In genomic region chr7:40990841-40991240, GRCh38 we compare ENCODE assay signal across 24 cellular contexts.
DNase-seq lines count a peak whose midpoint lies in the region; ATAC-seq and TF ChIP-seq lines count a peak whose summit lies in the region.
"Had no signal": no experiment of that assay in that cellular context is flagged by ENCODE, and none has a peak within 500 bp of the region (broad histone marks: within the 10 kb centered on the region; RNA-seq: fewer than 3 reads in every experiment).

No MANE protein-coding gene starts in this region.

- no peaks in the 10 kb centered on the region for H3K27me3 Mint-ChIP-seq in activated CD4-positive, alpha-beta T cell treated with anti-CD3 and anti-CD28 coated beads for 36 hours
- H3K27me3 Mint-ChIP-seq: CD4-positive, alpha-beta T cell had no signal

- H3K4me3 ChIP-seq in ACC112 (ENCODE audit: low read depth, low read length) = no peak overlapping the region
- H3K4me3 ChIP-seq in ascending aorta = no peak overlapping the region
- no peak overlapping the region for H3K4me3 ChIP-seq in osteoblast (ENCODE audit: insufficient read depth, low read length)
- H3K4me3 ChIP-seq: BLaER1 treated with 17β-estradiol and CSF1 and Interleukin-3, amounts not matched to agents 10 nM and 100 nM; K562; MG63 had no signal

- no peaks in the 10 kb centered on the region for H4K20me1 ChIP-seq in osteoblast (ENCODE audit: insufficient read depth, low read length)
- H4K20me1 ChIP-seq: BLaER1 treated with 17β-estradiol and CSF1 and Interleukin-3, amounts not matched to agents 10 nM and 100 nM had no signal

- H3K27ac Mint-ChIP-seq in activated CD4-positive, alpha-beta T cell treated with anti-CD3 and anti-CD28 coated beads for 36 hours = no peak overlapping the region
- H3K27ac Mint-ChIP-seq: CD4-positive, alpha-beta T cell had no signal

- peak overlapping the region; percentile 21 for H3K4me2 ChIP-seq in osteoblast (ENCODE audit: insufficient read depth, low read length)
- H3K4me2 ChIP-seq: BLaER1 treated with 17β-estradiol and CSF1 and Interleukin-3, amounts not matched to agents 10 nM and 100 nM had no signal

- no peaks in the 10 kb centered on the region for H3K36me3 ChIP-seq in ACC112 (ENCODE audit: insufficient read depth, low read length)
- H3K36me3 ChIP-seq in ascending aorta = no peaks in the 10 kb centered on the region
- H3K36me3 ChIP-seq in osteoblast (ENCODE audit: insufficient read depth, low read length) = no peaks in the 10 kb centered on the region
- H3K36me3 ChIP-seq: BLaER1 treated with 17β-estradiol and CSF1 and Interleukin-3, amounts not matched to agents 10 nM and 100 nM; MG63 had no signal

- intact Hi-C loops in ascending aorta (cut with DNase I) = no loop called here
- intact Hi-C loops in activated CD4-positive, alpha-beta T cell treated with anti-CD3 and anti-CD28 coated beads for 36 hours (cut with DNase I, micrococcal nuclease) = no loop called here

- ATAC-seq in activated CD4-positive, alpha-beta T cell treated with anti-CD3 and anti-CD28 coated beads for 36 hours = no peak
- ATAC-seq in HG03108 (IDR thresholded peaks at IDR 0.05; ENCODE audit: unreplicated experiment) = no peak
- ATAC-seq: K562 had no signal

- no peak overlapping the region for H3K4me3 Mint-ChIP-seq in activated CD4-positive, alpha-beta T cell treated with anti-CD3 and anti-CD28 coated beads for 36 hours
- H3K4me3 Mint-ChIP-seq: CD4-positive, alpha-beta T cell had no signal

- no peak overlapping the region for H2AFZ ChIP-seq in ACC112 (ENCODE audit: low read length, unreplicated experiment)
- peak overlapping the region; percentile 26 for H2AFZ ChIP-seq in osteoblast (ENCODE audit: low read length)

- no peaks in the 10 kb centered on the region for H3K9me3 Mint-ChIP-seq in activated CD4-positive, alpha-beta T cell treated with anti-CD3 and anti-CD28 coated beads for 36 hours (ENCODE audit: low read depth)

- H3K36me3 Mint-ChIP-seq in activated CD4-positive, alpha-beta T cell treated with anti-CD3 and anti-CD28 coated beads for 36 hours (ENCODE audit: low read depth) = no peaks in the 10 kb centered on the region

- POLR2A ChIA-PET in activated CD4-positive, alpha-beta T cell treated with anti-CD3 and anti-CD28 coated beads for 36 hours (lab: Charles Lee) = no interaction called here
- POLR2A ChIA-PET in GM10248 (lab: Yijun Ruan, JAX) = no interaction called here

- H3K4me1 Mint-ChIP-seq in activated CD4-positive, alpha-beta T cell treated with anti-CD3 and anti-CD28 coated beads for 36 hours = no peaks in the 10 kb centered on the region

- H3K79me2 ChIP-seq in ACC112 (ENCODE audit: control insufficient read depth, insufficient read depth, low read length, unreplicated experiment) (no peaks in the 10 kb centered on the region), osteoblast (ENCODE audit: insufficient read depth, low read length) (no peaks in the 10 kb centered on the region)

- CTCF ChIA-PET in activated CD4-positive, alpha-beta T cell treated with anti-CD3 and anti-CD28 coated beads for 36 hours (lab: Charles Lee) = no interaction called here
- CTCF ChIA-PET in GM10248 (lab: Yijun Ruan, JAX) = interaction anchor here (0.8 to 1.9 kb wide), 3 partner anchors 12 to 41 kb away, joined by 3 to 7 read pairs (median 3); no protein-coding TSS in a partner anchor

- H3K9me3 ChIP-seq in ascending aorta (no peaks in the 10 kb centered on the region), osteoblast (ENCODE audit: low read depth, low read length) (no peaks in the 10 kb centered on the region)
- H3K9me3 ChIP-seq: BLaER1 treated with 17β-estradiol and CSF1 and Interleukin-3, amounts not matched to agents 10 nM and 100 nM; MG63 had no signal

- H3K27me3 ChIP-seq in ACC112 (ENCODE audit: insufficient read depth, low read length) (no peaks in the 10 kb centered on the region), ascending aorta (no peaks in the 10 kb centered on the region), osteoblast (ENCODE audit: insufficient read depth, low read length) (no peaks in the 10 kb centered on the region)
- H3K27me3 ChIP-seq: BLaER1 treated with 17β-estradiol and CSF1 and Interleukin-3, amounts not matched to agents 10 nM and 100 nM; MG63 had no signal

- H3K27ac ChIP-seq in ACC112 (ENCODE audit: low read depth, low read length) (peak overlapping the region; percentile 29; the same call in 1 of the 2 replicates), ascending aorta (peak overlapping the region; percentile 35 to 55), osteoblast (ENCODE audit: low read depth, low read length) (peak overlapping the region; percentile 71)
- H3K27ac ChIP-seq: BLaER1 treated with 17β-estradiol and CSF1 and Interleukin-3, amounts not matched to agents 10 nM and 100 nM had no signal

- no peak for TF ChIP-seq CTCF in ascending aorta (IDR thresholded peaks at IDR 0.05)
- TF ChIP-seq CTCF in osteoblast (IDR thresholded peaks at IDR 0.05; ENCODE audit: extremely low read depth, low read depth, low read length) = no peak
- no peak for TF ChIP-seq CTCF in GM10248 (IDR thresholded peaks at IDR 0.05; ENCODE audit: control extremely low read depth, extremely low read depth, low read depth, missing control alignments)

- DNase-seq in ascending aorta (ENCODE audit: low spot score in 2 of 2) (peak in 1 of 2 donors; percentile 68), fibroblast of peridontal ligament (ENCODE audit: extremely low read depth) (peak; percentile 70), osteoblast (ENCODE audit: insufficient read length, low spot score, missing footprints) (no peak), GM10248 (ENCODE audit: extremely low spot score) (no peak), LoVo (ENCODE audit: low spot score) (no peak)
- no peak for DNase-seq in activated CD4-positive, alpha-beta T cell treated with anti-CD3 and anti-CD28 coated beads for 36 hours
- DNase-seq: 8988T; AML-193; CD4-positive, alpha-beta T cell; H7; Kasumi-1; MG63; NCI-H1105 treated with DMSO at 0.1 percent for 48 hours; NCI-H146; NCI-H2029; NCI-H446 treated with DMSO at 0.1 percent for 48 hours; NCI-H526; NCI-H82; RPMI8226; SHP77 had no signal

- H3K4me1 ChIP-seq in ACC112 (ENCODE audit: control insufficient read depth, insufficient read depth, low read length, unreplicated experiment) (peaks cover 10% of the 10 kb centered on the region), ascending aorta (peaks cover 3 to 4% of the 10 kb centered on the region in 2 donors), osteoblast (ENCODE audit: insufficient read depth, low read length) (peaks cover 12% of the 10 kb centered on the region)
